ENCODE assay signal across 37 cellular contexts in the genomic region with DNA sequence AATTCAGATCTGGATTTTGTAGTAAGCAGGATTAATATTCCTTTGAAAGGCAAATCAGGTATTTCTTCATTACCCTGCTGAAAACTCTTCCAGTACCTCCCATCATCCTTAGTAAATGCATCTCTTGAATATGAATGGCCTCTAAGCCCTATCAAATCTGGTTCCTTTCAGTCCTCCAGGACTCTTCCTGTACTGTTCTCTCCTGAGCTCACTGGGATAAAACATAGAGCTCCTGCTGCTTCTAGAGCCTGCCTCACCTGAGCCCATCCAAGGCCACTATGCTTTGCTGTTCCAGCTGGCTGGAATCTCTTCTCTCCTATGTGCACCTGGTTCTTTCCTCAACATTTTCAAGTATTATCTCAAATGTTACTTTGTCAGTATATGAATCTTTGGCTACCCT.
"Had no signal": no experiment of that assay in that cellular context is flagged by ENCODE, and none has a peak within 500 bp of the region (broad histone marks: within the 10 kb centered on the region; RNA-seq: fewer than 3 reads in every experiment).

No MANE protein-coding gene starts in this region.

- H3K36me3 Mint-ChIP-seq: activated CD8-positive, alpha-beta memory T cell treated with anti-CD3 and anti-CD28 coated beads, Interleukin-2, amount 10 ng/mL, durations not matched to agents 7 days and 5 days; activated naive CD4-positive, alpha-beta T cell treated with anti-CD3 and anti-CD28 coated beads, Interleukin-2, amount 10 ng/mL, durations not matched to agents 7 days and 5 days; activated naive CD4-positive, alpha-beta T cell treated with anti-CD3 and anti-CD28 coated beads, Interleukin-2, amount 50 U/mL, for 24 hours; activated naive CD8-positive, alpha-beta T cell; activated naive CD8-positive, alpha-beta T cell treated with anti-CD3 and anti-CD28 coated beads, Interleukin-2, amount 10 ng/mL, durations not matched to agents 7 days and 5 days; brain had no signal

- H3K9me3 ChIP-seq: ascending aorta, breast epithelium had no signal

- DNase-seq: activated CD4-positive, alpha-beta memory T cell treated with anti-CD3 and anti-CD28 coated beads, Interleukin-2, amount 10 ng/mL, durations not matched to agents 7 days and 5 days; activated CD4-positive, alpha-beta T cell treated with anti-CD3 and anti-CD28 coated beads for 1 hour; activated CD4-positive, alpha-beta T cell treated with anti-CD3 and anti-CD28 coated beads for 36 hours; activated CD4-positive, alpha-beta T cell treated with anti-CD3 and anti-CD28 coated beads for 48 hours; activated CD4-positive, alpha-beta T cell treated with anti-CD3 and anti-CD28 coated beads, Interleukin-2, amount 10 ng/mL, durations not matched to agents 7 days and 5 days; activated CD4-positive, alpha-beta T cell treated with anti-CD3 and anti-CD28 coated beads, Interleukin-2, amount 50 U/mL, for 48 hours; activated CD4-positive, CD25-positive, alpha-beta regulatory T cell; activated CD8-positive, alpha-beta memory T cell treated with anti-CD3 and anti-CD28 coated beads for 24 hours; activated CD8-positive, alpha-beta memory T cell treated with anti-CD3 and anti-CD28 coated beads, Interleukin-2, amount 10 ng/mL, durations not matched to agents 7 days and 5 days; activated CD8-positive, alpha-beta memory T cell treated with anti-CD3 and anti-CD28 coated beads, Interleukin-2, amount 50 U/mL, for 48 hours; activated CD8-positive, alpha-beta T cell treated with anti-CD3 and anti-CD28 coated beads, Interleukin-2, amount 10 ng/mL, durations not matched to agents 7 days and 5 days; activated effector memory CD4-positive, alpha-beta T cell treated with Interleukin-2 at 50 U/mL for 16 hours; activated gamma-delta T cell; activated naive CD4-positive, alpha-beta T cell treated with anti-CD3 and anti-CD28 coated beads, Interleukin-2, amount 10 ng/mL, durations not matched to agents 7 days and 5 days; activated naive CD4-positive, alpha-beta T cell treated with Interleukin-2 at 50 U/mL for 16 hours; activated naive CD8-positive, alpha-beta T cell treated with anti-CD3 and anti-CD28 coated beads, Interleukin-2, amount 10 ng/mL, durations not matched to agents 7 days and 5 days; activated naive CD8-positive, alpha-beta T cell treated with anti-CD3 and anti-CD28 coated beads, Interleukin-2, amount 50 U/mL, for 24 hours; activated T-cell treated with anti-CD3 and anti-CD28 coated beads, Interleukin-2, amount 50 U/mL, for 24 hours; activated T-cell treated with anti-CD3 and anti-CD28 coated beads, Interleukin-2, amount 50 U/mL, for 48 hours; amygdala; anterior cingulate cortex; central memory CD4-positive, alpha-beta T cell; cerebellar nuclear complex; T-helper 1 cell; T-helper 2 cell; T-helper 9 cell had no signal

- H3K36me3 ChIP-seq: ascending aorta, breast epithelium had no signal

- H3K4me3 ChIP-seq: ascending aorta, breast epithelium had no signal

- H3K27ac ChIP-seq: ascending aorta, breast epithelium, VCaP had no signal

- H3K4me1 Mint-ChIP-seq: activated CD4-positive, alpha-beta memory T cell treated with anti-CD3 and anti-CD28 coated beads, Interleukin-2, amount 10 ng/mL, durations not matched to agents 7 days and 5 days; activated CD4-positive, alpha-beta T cell treated with anti-CD3 and anti-CD28 coated beads for 36 hours; activated CD4-positive, alpha-beta T cell treated with anti-CD3 and anti-CD28 coated beads, Interleukin-2, amount 10 ng/mL, durations not matched to agents 7 days and 5 days; activated CD8-positive, alpha-beta memory T cell treated with anti-CD3 and anti-CD28 coated beads, Interleukin-2, amount 10 ng/mL, durations not matched to agents 7 days and 5 days; activated naive CD4-positive, alpha-beta T cell treated with anti-CD3 and anti-CD28 coated beads, Interleukin-2, amount 10 ng/mL, durations not matched to agents 7 days and 5 days; activated naive CD4-positive, alpha-beta T cell treated with anti-CD3 and anti-CD28 coated beads, Interleukin-2, amount 50 U/mL, for 24 hours; activated naive CD8-positive, alpha-beta T cell treated with anti-CD3 and anti-CD28 coated beads, Interleukin-2, amount 10 ng/mL, durations not matched to agents 7 days and 5 days; activated naive CD8-positive, alpha-beta T cell treated with anti-CD3 and anti-CD28 coated beads, Interleukin-2, amount 50 U/mL, for 24 hours; brain had no signal

- H3K4me3 Mint-ChIP-seq: activated CD4-positive, alpha-beta memory T cell treated with anti-CD3 and anti-CD28 coated beads, Interleukin-2, amount 10 ng/mL, durations not matched to agents 7 days and 5 days; activated CD4-positive, alpha-beta T cell treated with anti-CD3 and anti-CD28 coated beads for 36 hours; activated CD4-positive, alpha-beta T cell treated with anti-CD3 and anti-CD28 coated beads, Interleukin-2, amount 10 ng/mL, durations not matched to agents 7 days and 5 days; activated CD8-positive, alpha-beta memory T cell treated with anti-CD3 and anti-CD28 coated beads, Interleukin-2, amount 10 ng/mL, durations not matched to agents 7 days and 5 days; activated CD8-positive, alpha-beta T cell treated with anti-CD3 and anti-CD28 coated beads, Interleukin-2, amount 10 ng/mL, durations not matched to agents 7 days and 5 days; activated naive CD4-positive, alpha-beta T cell treated with anti-CD3 and anti-CD28 coated beads, Interleukin-2, amount 10 ng/mL, durations not matched to agents 7 days and 5 days; activated naive CD4-positive, alpha-beta T cell treated with anti-CD3 and anti-CD28 coated beads, Interleukin-2, amount 50 U/mL, for 24 hours; activated naive CD8-positive, alpha-beta T cell; activated naive CD8-positive, alpha-beta T cell treated with anti-CD3 and anti-CD28 coated beads, Interleukin-2, amount 10 ng/mL, durations not matched to agents 7 days and 5 days; activated naive CD8-positive, alpha-beta T cell treated with anti-CD3 and anti-CD28 coated beads, Interleukin-2, amount 50 U/mL, for 24 hours; activated T-cell treated with anti-CD3 and anti-CD28 coated beads, Interleukin-2, amount 50 U/mL, for 24 hours; brain; T-helper 1 cell treated with Interleukin-12 subunit alpha and Interleukin-12 subunit beta and Interleukin-4 antibody, amounts not matched to agents 30 μg/mL and 1 μg/mL, for 36 hours; T-helper 2 cell treated with Interferon-gamma antibody and Interleukin-4, amounts not matched to agents 5 μg/mL and 100 μg/mL, for 36 hours had no signal

- H3K27me3 ChIP-seq: ascending aorta, breast epithelium had no signal

- H3K27ac Mint-ChIP-seq: activated CD4-positive, alpha-beta memory T cell treated with anti-CD3 and anti-CD28 coated beads, Interleukin-2, amount 10 ng/mL, durations not matched to agents 7 days and 5 days; activated CD4-positive, alpha-beta T cell treated with anti-CD3 and anti-CD28 coated beads for 36 hours; activated CD4-positive, alpha-beta T cell treated with anti-CD3 and anti-CD28 coated beads, Interleukin-2, amount 10 ng/mL, durations not matched to agents 7 days and 5 days; activated CD8-positive, alpha-beta memory T cell treated with anti-CD3 and anti-CD28 coated beads, Interleukin-2, amount 10 ng/mL, durations not matched to agents 7 days and 5 days; activated CD8-positive, alpha-beta T cell treated with anti-CD3 and anti-CD28 coated beads, Interleukin-2, amount 10 ng/mL, durations not matched to agents 7 days and 5 days; activated naive CD4-positive, alpha-beta T cell treated with anti-CD3 and anti-CD28 coated beads, Interleukin-2, amount 10 ng/mL, durations not matched to agents 7 days and 5 days; activated naive CD4-positive, alpha-beta T cell treated with anti-CD3 and anti-CD28 coated beads, Interleukin-2, amount 50 U/mL, for 24 hours; activated naive CD8-positive, alpha-beta T cell; activated naive CD8-positive, alpha-beta T cell treated with anti-CD3 and anti-CD28 coated beads, Interleukin-2, amount 10 ng/mL, durations not matched to agents 7 days and 5 days; activated naive CD8-positive, alpha-beta T cell treated with anti-CD3 and anti-CD28 coated beads, Interleukin-2, amount 50 U/mL, for 24 hours; activated T-cell treated with anti-CD3 and anti-CD28 coated beads, Interleukin-2, amount 50 U/mL, for 24 hours; activated T-helper 2 cell treated with anti-CD3 and anti-CD28 coated beads, Interferon-gamma antibody, Interleukin-2, Interleukin-4, amounts not matched to agents 10 μg/mL and 5 μg/mL and 100 μg/mL, durations not matched to agents 14 hours and 24 hours and 36 hours; brain; T-helper 1 cell treated with Interleukin-12 subunit alpha and Interleukin-12 subunit beta and Interleukin-4 antibody, amounts not matched to agents 30 μg/mL and 1 μg/mL, for 36 hours; T-helper 2 cell treated with Interferon-gamma antibody and Interleukin-4, amounts not matched to agents 5 μg/mL and 100 μg/mL, for 36 hours had no signal

- ATAC-seq: activated CD4-positive, alpha-beta T cell treated with anti-CD3 and anti-CD28 coated beads for 36 hours; activated CD4-positive, CD25-positive, alpha-beta regulatory T cell treated with anti-CD3 and anti-CD28 coated beads, Interleukin-2, amount 50 U/mL, for 24 hours; activated CD8-positive, alpha-beta memory T cell treated with anti-CD3 and anti-CD28 coated beads, Interleukin-2, amount 10 ng/mL, durations not matched to agents 7 days and 5 days; activated CD8-positive, alpha-beta T cell treated with anti-CD3 and anti-CD28 coated beads, Interleukin-2, amount 10 ng/mL, durations not matched to agents 7 days and 5 days; activated naive CD8-positive, alpha-beta T cell treated with anti-CD3 and anti-CD28 coated beads, Interleukin-2, amount 50 U/mL, for 24 hours had no signal

- FAIRE-seq: TTC549 had no signal

- H3K4me1 ChIP-seq: ascending aorta, breast epithelium had no signal

- H3K27me3 Mint-ChIP-seq: activated CD4-positive, alpha-beta memory T cell treated with anti-CD3 and anti-CD28 coated beads, Interleukin-2, amount 10 ng/mL, durations not matched to agents 7 days and 5 days; activated CD4-positive, alpha-beta T cell treated with anti-CD3 and anti-CD28 coated beads for 36 hours; activated CD4-positive, alpha-beta T cell treated with anti-CD3 and anti-CD28 coated beads, Interleukin-2, amount 10 ng/mL, durations not matched to agents 7 days and 5 days; activated CD8-positive, alpha-beta memory T cell treated with anti-CD3 and anti-CD28 coated beads, Interleukin-2, amount 10 ng/mL, durations not matched to agents 7 days and 5 days; activated naive CD4-positive, alpha-beta T cell treated with anti-CD3 and anti-CD28 coated beads, Interleukin-2, amount 10 ng/mL, durations not matched to agents 7 days and 5 days; activated naive CD4-positive, alpha-beta T cell treated with anti-CD3 and anti-CD28 coated beads, Interleukin-2, amount 50 U/mL, for 24 hours; activated naive CD8-positive, alpha-beta T cell; activated naive CD8-positive, alpha-beta T cell treated with anti-CD3 and anti-CD28 coated beads, Interleukin-2, amount 10 ng/mL, durations not matched to agents 7 days and 5 days; activated naive CD8-positive, alpha-beta T cell treated with anti-CD3 and anti-CD28 coated beads, Interleukin-2, amount 50 U/mL, for 24 hours; activated T-cell treated with anti-CD3 and anti-CD28 coated beads, Interleukin-2, amount 50 U/mL, for 24 hours had no signal
